ENCODE assay signal across 8 cellular contexts in genomic region chr7:141975806-141976523, GRCh38. TPM values are rescaled to one million over a fixed set of nuclear protein-coding genes. Genes with fewer than 3 reads are reported as not detected.
DNase-seq lines count a peak whose midpoint lies in the region; ATAC-seq and TF ChIP-seq lines count a peak whose summit lies in the region.

No MANE protein-coding gene starts in this region.

- no peaks in the 10 kb centered on the region for H3K4me1 ChIP-seq in adrenal gland (replicated peaks in 1 of 2)
- H3K4me1 ChIP-seq in right cardiac atrium (ENCODE audit: control insufficient read depth, insufficient read depth, low read length), result no peaks in the 10 kb centered on the region

- H3K9me3 ChIP-seq in adrenal gland (replicated peaks in 1 of 3) (no peaks in the 10 kb centered on the region), right cardiac atrium (ENCODE audit: control insufficient read depth, low read length) (no peaks in the 10 kb centered on the region)

- POLR2A ChIA-PET in HEK293T (lab: Yijun Ruan, JAX), result interaction anchor here (1.0 kb wide), 1 partner anchor 10 kb away, joined by 3 read pairs; no protein-coding TSS in a partner anchor

- CTCF ChIA-PET in HEK293T (lab: Yijun Ruan, JAX), result interaction anchor here (0.6 to 3.2 kb wide), 24 partner anchors 10 to 665 kb away, joined by 3 to 19 read pairs (median 4); no protein-coding TSS in a partner anchor

- TF ChIP-seq CTCF in GM10266 (IDR thresholded peaks at IDR 0.05; ENCODE audit: control insufficient read depth, insufficient read depth, low read depth, missing control alignments) (peak; percentile 89), adrenal gland (IDR thresholded peaks at IDR 0.05) (peak; percentile 50 to 72 (median 66))

- peak; percentile 71 for DNase-seq in GM10266 (ENCODE audit: extremely low spot score)
- peak; percentile 87 for DNase-seq in HEK293T (ENCODE audit: extremely low spot score)
- DNase-seq in NAMALWA (ENCODE audit: low spot score), result peak; percentile 75
- DNase-seq in SW480 (ENCODE audit: low spot score), result peak; percentile 72
- peak; percentile 45 to 77 (median 65) for DNase-seq in adrenal gland
- peak; percentile 59 to 84 (median 82) for DNase-seq in right cardiac atrium
- peak; percentile 40 for DNase-seq in renal cortical epithelial cell (ENCODE audit: low read depth)

- no peak overlapping the region for H3K27ac ChIP-seq in adrenal gland
- H3K27ac ChIP-seq in right cardiac atrium (ENCODE audit: low read length), result no peak overlapping the region

- ATAC-seq in right cardiac atrium (peak; percentile 43 to 71), HG02840 (IDR thresholded peaks at IDR 0.05; ENCODE audit: low FRiP score, unreplicated experiment) (no peak)

- H3K36me3 ChIP-seq in adrenal gland (replicated peaks in 1 of 2), result no peaks in the 10 kb centered on the region

- H3K4me3 ChIP-seq in adrenal gland (peak overlapping the region in 1 of 4 donors; percentile 33), right cardiac atrium (ENCODE audit: low read length) (peak overlapping the region; percentile 12)

- no peak for TF ChIP-seq POLR2A in adrenal gland (IDR thresholded peaks at IDR 0.05)

- H3K27me3 ChIP-seq in adrenal gland (no peaks in the 10 kb centered on the region), right cardiac atrium (ENCODE audit: control insufficient read depth, insufficient read depth) (no peaks in the 10 kb centered on the region)

- intact Hi-C loops in adrenal gland (cut with DNase I) (no loop called here), right cardiac atrium (cut with DNase I) (loop anchor here in 2 of 4 donors (10.0 kb wide), 1 partner anchor 209 kb away; no protein-coding TSS in a partner anchor)

- 12 to 19% (median 14%) methylated on average over 21 of the region's 21 CpGs for WGBS in adrenal gland, 4 donors
- 16% methylated on average over 21 of the region's 21 CpGs for WGBS in right cardiac atrium

TF ChIP-seq in HEK293T, 16 proteins besides CTCF, POLR2A, EP300 and RAD21:
- no peak for TF ChIP-seq FOXM1 (IDR thresholded peaks at IDR 0.05; ENCODE audit: borderline replicate concordance)
- no peak for TF ChIP-seq NFRKB (IDR thresholded peaks at IDR 0.05)
- no peak for TF ChIP-seq BHLHE40 (IDR thresholded peaks at IDR 0.05; ENCODE audit: borderline replicate concordance)
- no peak for TF ChIP-seq SUZ12 (IDR thresholded peaks at IDR 0.05)
- no peak for TF ChIP-seq HDGF (IDR thresholded peaks at IDR 0.05; ENCODE audit: borderline replicate concordance)
- TF ChIP-seq FOXA1 (IDR thresholded peaks at IDR 0.05), result no peak
- TF ChIP-seq FOXK2 (IDR thresholded peaks at IDR 0.05), result no peak
- no peak for TF ChIP-seq SP1 (IDR thresholded peaks at IDR 0.05)
- no peak for TF ChIP-seq CTBP1 (IDR thresholded peaks at IDR 0.05; ENCODE audit: borderline replicate concordance)
- no peak for TF ChIP-seq PKNOX1 (IDR thresholded peaks at IDR 0.05)
- no peak for TF ChIP-seq ARNT (IDR thresholded peaks at IDR 0.05)
- TF ChIP-seq ELF4 (IDR thresholded peaks at IDR 0.05), result no peak
- TF ChIP-seq LEF1 (IDR thresholded peaks at IDR 0.05; ENCODE audit: borderline replicate concordance), result no peak
- no peak for TF ChIP-seq ZNF384 (IDR thresholded peaks at IDR 0.05)
- TF ChIP-seq L3MBTL2 (conservative IDR thresholded peaks at IDR 0.05), result no peak; the same call in 1 of the 2 replicates
TF ChIP-seq in HEK293T: peak in this region for 0.

RNA-seq across cellular contexts. Expression of gene TAS2R38, which starts 2.4 kb away (rescaled TPM):
- total RNA-seq in adrenal gland, result not detected
- polyA plus RNA-seq in adrenal gland, result not detected
- not detected for total RNA-seq in right cardiac atrium
- polyA plus RNA-seq in right cardiac atrium, result not detected
- total RNA-seq in renal cortical epithelial cell, result not detected in 2 replicates

RNA-seq across cellular contexts. Expression of gene MGAM, which starts 19.7 kb away (rescaled TPM):
- total RNA-seq in adrenal gland (1 to 10 TPM in 1 of 8 donors, under 1 TPM in 6, not detected in 1; 0.14 to 4.5 (median 0.21) TPM), right cardiac atrium (1 to 10 TPM in 1 of 4 donors, under 1 TPM in 3; 0.37 to 1.3 (median 0.58) TPM), renal cortical epithelial cell (0.52 and 4.0 TPM in 2 replicates)
- polyA plus RNA-seq in adrenal gland (under 1 TPM; 0.10 to 0.24 (median 0.15) TPM), right cardiac atrium (0.05 TPM)

RNA-seq across cellular contexts. Expression of gene CLEC5A, which starts 29.2 kb away (rescaled TPM):
- total RNA-seq in adrenal gland (1 to 10 TPM in 5 of 8 donors, under 1 TPM in 2, not detected in 1; 0.61 to 5.8 (median 2.2) TPM), right cardiac atrium (under 1 TPM; 0.08 to 0.74 (median 0.25) TPM), renal cortical epithelial cell (not detected in 2 replicates)
- polyA plus RNA-seq in adrenal gland (1 to 10 TPM; 1.1 to 3.1 (median 1.7) TPM), right cardiac atrium (0.27 TPM)

RNA-seq across cellular contexts. Expression of gene OR9A4, which starts 59.8 kb away (rescaled TPM):
- not detected for total RNA-seq in adrenal gland
- not detected for polyA plus RNA-seq in adrenal gland
- under 1 TPM in 1 of 4 donors, not detected in 3; 0.20 TPM for total RNA-seq in right cardiac atrium
- not detected for polyA plus RNA-seq in right cardiac atrium
- 0.15 TPM in 1 of 2 replicates, not detected in the other for total RNA-seq in renal cortical epithelial cell
